13 cellular contexts compared by ENCODE assay signal in genomic region chr7:22255834-22256233, GRCh38.
DNase-seq lines count a peak whose midpoint lies in the region; ATAC-seq and TF ChIP-seq lines count a peak whose summit lies in the region.
"Had no signal": no experiment of that assay in that cellular context is flagged by ENCODE, and none has a peak within 500 bp of the region (broad histone marks: within the 10 kb centered on the region; RNA-seq: fewer than 3 reads in every experiment).

No MANE protein-coding gene starts in this region.

- H3K18ac ChIP-seq in H9 (ENCODE audit: insufficient read length, low read depth, low read length), result no peak overlapping the region

- no peak overlapping the region for H2BK20ac ChIP-seq in H9 (ENCODE audit: low read depth, low read length, poor library complexity, severe bottlenecking)

- H3K4me1 Mint-ChIP-seq in Caco-2 (ENCODE audit: low read depth, unreplicated experiment) (no peaks in the 10 kb centered on the region), H9 (peaks cover 22 to 24% of the 10 kb centered on the region in 2 experiments)
- H3K4me1 Mint-ChIP-seq: natural killer cell had no signal

- no peaks in the 10 kb centered on the region for H3K79me1 ChIP-seq in H9 (ENCODE audit: insufficient read depth, low read depth, low read length, poor library complexity, severe bottlenecking)

- no peak overlapping the region for H4K5ac ChIP-seq in H9 (ENCODE audit: insufficient read length, low read depth, low read length)

- WGBS in stomach, 5 donors, result 28 to 60% (median 57%) methylated on average over 1 of the region's 1 CpG
- WGBS in H9 (ENCODE audit: extremely low coverage, insufficient read length, low lambda C conversion rate), result no CpG with 5 or more reads among the region's 1 CpG

- H4K20me1 ChIP-seq in PC-3 (ENCODE audit: low read length) (no peaks in the 10 kb centered on the region), H9 (ENCODE audit: control insufficient read depth, insufficient read depth, insufficient read length) (no peaks in the 10 kb centered on the region)

- no peak overlapping the region for H3K9ac ChIP-seq in PC-3 (ENCODE audit: low read length)
- no peak overlapping the region for H3K9ac ChIP-seq in H9 (ENCODE audit: extremely low read depth, insufficient read length, low read length)

- no peak overlapping the region for H2BK12ac ChIP-seq in H9 (ENCODE audit: insufficient read length, low read depth, low read length)

- no peaks in the 10 kb centered on the region for H3K23me2 ChIP-seq in H9 (ENCODE audit: insufficient read length, low read depth, low read length, poor library complexity, severe bottlenecking)

- H3K79me2 ChIP-seq in PC-3 (ENCODE audit: low read length) (no peaks in the 10 kb centered on the region), H9 (ENCODE audit: insufficient read depth, low read length) (no peaks in the 10 kb centered on the region)

- no peak overlapping the region for H2BK5ac ChIP-seq in H9 (ENCODE audit: insufficient read length, low read length)

- BruUV-seq in PC-3 (replicated peaks; lab: Mats Ljungman, UMichigan) (no TSS peak), Caco-2 (replicated peaks; lab: Mats Ljungman, UMichigan) (no TSS peak)

- in situ Hi-C loops in GM13977 (cut with MboI; ENCODE audit: low pct_unique_long_range_greater_than_20kb, low sequenced_read_pairs, unreplicated experiment), result no loop called here

- ATAC-seq in PC-3, result peak; percentile 42
- ATAC-seq: left ventricle myocardium superior had no signal

- H2AK5ac ChIP-seq in H9 (ENCODE audit: insufficient read length, low read length), result no peak overlapping the region

- no peak for TF ChIP-seq POLR2A in stomach (IDR thresholded peaks at IDR 0.05)

- no peaks in the 10 kb centered on the region for H3K36me3 Mint-ChIP-seq in Caco-2 (ENCODE audit: insufficient read depth, unreplicated experiment)
- peaks cover 5 to 11% (median 7%) of the 10 kb centered on the region in 3 experiments; a peak in 4 of 7 replicates for H3K36me3 Mint-ChIP-seq in H9 (ENCODE audit: insufficient read depth in 1 of 3, low read depth in 3 of 3)
- H3K36me3 Mint-ChIP-seq: activated CD8-positive, alpha-beta memory T cell treated with anti-CD3 and anti-CD28 coated beads, Interleukin-2, amount 10 ng/mL, durations not matched to agents 7 days and 5 days; natural killer cell had no signal

- H3K27me3 ChIP-seq in PC-3 (ENCODE audit: low read length) (no peaks in the 10 kb centered on the region), stomach (no peaks in the 10 kb centered on the region), Caco-2 (replicated peaks; ENCODE audit: control insufficient read depth, insufficient read depth, low read length) (no peaks in the 10 kb centered on the region), H9 (ENCODE audit: insufficient read depth, low read length) (no peaks in the 10 kb centered on the region)
- H3K27me3 ChIP-seq: upper lobe of left lung had no signal

- CTCF ChIA-PET in PC-3 (lab: Charles Lee) (no interaction called here), Caco-2 (lab: Charles Lee) (no interaction called here)

- H3K4me3 Mint-ChIP-seq in Caco-2 (ENCODE audit: unreplicated experiment), result no peak overlapping the region
- H3K4me3 Mint-ChIP-seq in H9, result no peak overlapping the region
- H3K4me3 Mint-ChIP-seq: activated CD8-positive, alpha-beta memory T cell treated with anti-CD3 and anti-CD28 coated beads, Interleukin-2, amount 10 ng/mL, durations not matched to agents 7 days and 5 days; natural killer cell had no signal

- H3K27me3 Mint-ChIP-seq in Caco-2 (ENCODE audit: insufficient read depth, unreplicated experiment) (no peaks in the 10 kb centered on the region), H9 (ENCODE audit: low read depth) (no peaks in the 10 kb centered on the region)

- no peak overlapping the region for H3K4me2 ChIP-seq in PC-3 (ENCODE audit: low read length)
- no peak overlapping the region for H3K4me2 ChIP-seq in H9 (ENCODE audit: insufficient read depth, insufficient read length, low read length)

- H2AFZ ChIP-seq in PC-3 (ENCODE audit: low read length) (no peak overlapping the region), H9 (ENCODE audit: low read length) (no peak overlapping the region)

- no peak overlapping the region for H4K91ac ChIP-seq in H9 (ENCODE audit: insufficient read length, low read depth, low read length)

- TF ChIP-seq EP300 in stomach (IDR thresholded peaks at IDR 0.05), result no peak

- no peak overlapping the region for H3K56ac ChIP-seq in H9 (ENCODE audit: insufficient read length, low read depth, low read length)

- H3K9me3 Mint-ChIP-seq in Caco-2 (ENCODE audit: unreplicated experiment), result no peaks in the 10 kb centered on the region
- H3K9me3 Mint-ChIP-seq in H9, result no peaks in the 10 kb centered on the region
- H3K9me3 Mint-ChIP-seq: natural killer cell had no signal

- DNase-seq in activated CD4-positive, alpha-beta T cell treated with anti-CD3 and anti-CD28 coated beads for 48 hours, result peak; percentile 11
- DNase-seq in activated CD4-positive, alpha-beta T cell treated with anti-CD3 and anti-CD28 coated beads, Interleukin-2, amount 50 U/mL, for 1 hour, result no peak
- DNase-seq in PC-3 (no peak), iPS-NIHi7 (ENCODE audit: extremely low spot score) (peak; percentile 35), stomach (peak; percentile 62), Caco-2 (no peak), GM13977 (ENCODE audit: low spot score) (no peak), H9 (no peak)
- DNase-seq: left ventricle myocardium superior, natural killer cell, right cardiac atrium, upper lobe of left lung had no signal

- H3T11ph ChIP-seq in H9 (ENCODE audit: low read length), result no peak overlapping the region

- no peak overlapping the region for H4K8ac ChIP-seq in H9 (replicated peaks; ENCODE audit: insufficient read length, low read depth, low read length)

- POLR2A ChIA-PET in PC-3 (lab: Charles Lee; ENCODE audit: unreplicated experiment) (no interaction called here), Caco-2 (lab: Charles Lee) (no interaction called here)

- H3K4me3 ChIP-seq in PC-3 (ENCODE audit: low read length) (no peak overlapping the region), stomach (no peak overlapping the region), Caco-2 (ENCODE audit: low read depth, low read length) (no peak overlapping the region)
- H3K4me3 ChIP-seq: upper lobe of left lung had no signal

- no peak overlapping the region for H3K14ac ChIP-seq in H9 (ENCODE audit: insufficient read depth, low read length)

- H3K36me3 ChIP-seq in PC-3 (ENCODE audit: low read depth, low read length) (no peaks in the 10 kb centered on the region), stomach (no peaks in the 10 kb centered on the region), Caco-2 (ENCODE audit: control insufficient read depth, insufficient read depth, low read length) (no peaks in the 10 kb centered on the region)
- H3K36me3 ChIP-seq: upper lobe of left lung had no signal

- H3K27ac Mint-ChIP-seq in Caco-2 (ENCODE audit: unreplicated experiment) (no peak overlapping the region), H9 (peak overlapping the region in 1 of 3 experiments; percentile 73; a peak in 3 of 7 replicates)
- H3K27ac Mint-ChIP-seq: activated CD8-positive, alpha-beta memory T cell treated with anti-CD3 and anti-CD28 coated beads, Interleukin-2, amount 10 ng/mL, durations not matched to agents 7 days and 5 days; natural killer cell had no signal

- no peak overlapping the region for H3K23ac ChIP-seq in H9 (ENCODE audit: insufficient read length, low read depth, low read length)

- H2BK120ac ChIP-seq in H9 (ENCODE audit: low read depth, low read length, poor library complexity, severe bottlenecking), result no peak overlapping the region

- H2BK15ac ChIP-seq in H9 (ENCODE audit: low read depth, low read length), result no peak overlapping the region

- no peaks in the 10 kb centered on the region for H3F3A ChIP-seq in PC-3 (ENCODE audit: low read length, unreplicated experiment)

- no peaks in the 10 kb centered on the region for H3K9me2 ChIP-seq in PC-3 (replicated peaks; ENCODE audit: low read length)

- H3K27ac ChIP-seq in PC-3 (ENCODE audit: low read length) (no peak overlapping the region), stomach (peak overlapping the region; percentile 30 to 70 (median 56)), H9 (ENCODE audit: insufficient read length, low read depth, low read length) (no peak overlapping the region)
- H3K27ac ChIP-seq: upper lobe of left lung had no signal

- H3K4me1 ChIP-seq in PC-3 (ENCODE audit: insufficient read depth, low read length) (no peaks in the 10 kb centered on the region), stomach (peaks cover 6 to 16% (median 11%) of the 10 kb centered on the region in 4 donors), Caco-2 (no peaks in the 10 kb centered on the region; the same call in 1 of the 2 replicates), H9 (ENCODE audit: insufficient read depth, low read length) (peaks cover 6% of the 10 kb centered on the region)

- intact Hi-C loops in PC-3 (cut with micrococcal nuclease) (loop anchor here (1.0 kb wide), 1 partner anchor 146 kb away; no protein-coding TSS in a partner anchor), stomach (cut with DNase I; ENCODE audit: low total_unique reads) (no loop called here), Caco-2 (cut with micrococcal nuclease; ENCODE audit: unreplicated experiment) (no loop called here)

- H3K9me3 ChIP-seq in PC-3 (ENCODE audit: low read length) (no peaks in the 10 kb centered on the region), stomach (no peaks in the 10 kb centered on the region), Caco-2 (no peaks in the 10 kb centered on the region), H9 (ENCODE audit: control insufficient read depth, low read depth, low read length) (no peaks in the 10 kb centered on the region)
- H3K9me3 ChIP-seq: upper lobe of left lung had no signal

- no peak for TF ChIP-seq CTCF in PC-3 (conservative IDR thresholded peaks at IDR 0.05; ENCODE audit: low read depth, low read length)
- TF ChIP-seq CTCF in stomach (IDR thresholded peaks at IDR 0.05), result no peak
- no peak for TF ChIP-seq CTCF in Caco-2 (IDR thresholded peaks at IDR 0.05; ENCODE audit: insufficient read depth in 1 of 2, low read depth in 1 of 2, low read length in 1 of 2, severe bottlenecking in 1 of 2, unreplicated experiment in 1 of 2)
- TF ChIP-seq CTCF in GM13977 (IDR thresholded peaks at IDR 0.05; ENCODE audit: extremely low read depth, insufficient read depth, missing control alignments), result no peak
- no peak for TF ChIP-seq CTCF in H9 (conservative IDR thresholded peaks at IDR 0.05)

- no peak overlapping the region for H3K4ac ChIP-seq in H9 (ENCODE audit: low read depth, low read length)

Comparison
In these comparisons a context has a peak if more than half of its experiments do, and no peak if none do; other contexts are left out.
1. DNase-seq: peak in activated CD4-positive, alpha-beta T cell treated with anti-CD3 and anti-CD28 coated beads for 48 hours (single experiment), iPS-NIHi7 (single experiment) and stomach (single experiment); none in activated CD4-positive, alpha-beta T cell treated with anti-CD3 and anti-CD28 coated beads, Interleukin-2, amount 50 U/mL, for 1 hour (single experiment), PC-3 (single experiment), Caco-2 (0 of 2), GM13977 (single experiment) and H9 (single experiment).
2. H3K27ac ChIP-seq: peak in stomach (5 of 5); none in PC-3 (single experiment) and H9 (single experiment).